ENCODE assay signal across 15 cellular contexts in the genomic region with DNA sequence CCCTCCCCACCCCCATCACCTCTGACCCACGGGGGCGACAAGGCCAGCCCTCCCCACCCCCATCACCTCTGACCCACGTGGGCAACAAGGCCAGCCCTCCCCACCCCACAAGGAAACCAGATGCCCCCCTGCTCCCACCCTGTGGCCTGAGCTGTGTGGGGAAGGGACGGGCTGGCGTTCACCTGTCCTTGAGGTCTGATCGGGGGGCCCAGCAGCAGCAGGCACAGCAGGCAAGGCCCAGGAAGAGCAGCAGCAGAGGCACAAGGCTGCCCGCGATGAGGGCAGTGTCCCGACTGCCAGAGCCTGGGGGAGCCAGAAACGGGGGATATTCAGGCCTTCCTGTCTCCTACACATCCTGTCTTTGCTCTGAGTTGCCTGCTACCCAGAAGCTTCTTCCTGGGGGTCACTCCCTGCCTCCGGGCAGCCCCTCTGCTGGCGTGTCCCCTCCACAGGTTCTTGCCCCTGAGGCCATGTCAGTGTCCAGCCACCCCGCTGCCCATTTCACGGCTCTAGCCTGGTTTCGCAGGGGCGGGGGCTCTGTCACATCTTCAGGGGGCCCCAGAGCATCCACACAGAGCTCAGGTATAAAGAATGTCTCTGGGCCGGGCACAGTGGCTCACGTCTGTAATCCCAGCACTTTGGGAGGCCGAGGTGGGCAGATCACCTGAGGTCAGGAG. TPM values are rescaled to one million over a fixed set of nuclear protein-coding genes. Genes with fewer than 3 reads are reported as not detected.
DNase-seq lines count a peak whose midpoint lies in the region; ATAC-seq and TF ChIP-seq lines count a peak whose summit lies in the region.
"Had no signal": no experiment of that assay in that cellular context is flagged by ENCODE, and none has a peak within 500 bp of the region (broad histone marks: within the 10 kb centered on the region; RNA-seq: fewer than 3 reads in every experiment).

No MANE protein-coding gene starts in this region.

- H3K9me3 ChIP-seq in Caco-2 = no peaks in the 10 kb centered on the region
- H3K9me3 ChIP-seq in trophoblast cell (ENCODE audit: insufficient read depth, low read depth, low read length) = no peaks in the 10 kb centered on the region

- H3K9me3 Mint-ChIP-seq in Caco-2 (ENCODE audit: unreplicated experiment) = no peaks in the 10 kb centered on the region
- H3K9me3 Mint-ChIP-seq: activated T-cell treated with anti-CD3 and anti-CD28 coated beads, Interleukin-2, amount 50 U/mL, for 4 hours had no signal

- peak overlapping the region; percentile 1 for H2BK5ac ChIP-seq in trophoblast cell (ENCODE audit: low read depth, low read length, poor library complexity)

- ATAC-seq in HG03469 (IDR thresholded peaks at IDR 0.05; ENCODE audit: unreplicated experiment) (no peak), GM19023 (IDR thresholded peaks at IDR 0.05; ENCODE audit: unreplicated experiment) (no peak)
- ATAC-seq: activated T-cell treated with anti-CD3 and anti-CD28 coated beads, Interleukin-2, amount 50 U/mL, for 4 hours had no signal

- no peak overlapping the region for H3K14ac ChIP-seq in trophoblast cell (ENCODE audit: low read length)

- peak overlapping the region; percentile 1 for H2AK5ac ChIP-seq in trophoblast cell (ENCODE audit: low read length)

- no peak for DNase-seq in Caco-2
- DNase-seq in ecto neural progenitor cell (ENCODE audit: low spot score) = peak; percentile 52
- no peak for DNase-seq in trophoblast cell
- no peak for DNase-seq in activated CD4-positive, CD25-positive, alpha-beta regulatory T cell (lab: John Stamatoyannopoulos, UW)
- DNase-seq: activated naive CD4-positive, alpha-beta T cell treated with Interleukin-2 at 50 U/mL for 16 hours; activated T-cell treated with anti-CD3 and anti-CD28 coated beads, Interleukin-2, amount 50 U/mL, for 4 hours; CD4-positive, CD25-positive, alpha-beta regulatory T cell; dermis blood vessel endothelial cell; NK-92 treated with Interleukin-12 subunit alpha and Interleukin-12 subunit beta, amount 100 ng/mL, for 24 hours; T-helper 1 cell had no signal

- H3K4me1 ChIP-seq in Caco-2 (peaks cover 4% of the 10 kb centered on the region; the same call in 1 of the 2 replicates), trophoblast cell (ENCODE audit: control insufficient read depth in 1 of 2, insufficient read depth in 2 of 2, low read length in 2 of 2) (peaks cover 12 to 20% of the 10 kb centered on the region in 2 experiments)

- POLR2A ChIA-PET in Caco-2 (lab: Charles Lee) = interaction anchor here (0.5 kb wide), 1 partner anchor 225 kb away, joined by 3 read pairs; no protein-coding TSS in a partner anchor

- no peak overlapping the region for H3K18ac ChIP-seq in trophoblast cell (ENCODE audit: low read length)

- peaks cover 3% of the 10 kb centered on the region for H3K79me1 ChIP-seq in trophoblast cell (ENCODE audit: low read length)

- H3K9ac ChIP-seq in trophoblast cell (ENCODE audit: low read length) = no peak overlapping the region

- peak overlapping the region; percentile 45 for H3K27ac Mint-ChIP-seq in Caco-2 (ENCODE audit: unreplicated experiment)
- H3K27ac Mint-ChIP-seq: CD4-positive, CD25-positive, alpha-beta regulatory T cell; GM23338 had no signal

- H3K4me1 Mint-ChIP-seq in Caco-2 (ENCODE audit: low read depth, unreplicated experiment) = no peaks in the 10 kb centered on the region
- H3K4me1 Mint-ChIP-seq: CD4-positive, CD25-positive, alpha-beta regulatory T cell had no signal

- no peak overlapping the region for H3K23ac ChIP-seq in trophoblast cell (ENCODE audit: low read length)

- no peak overlapping the region for H3K4me2 ChIP-seq in trophoblast cell (ENCODE audit: low read length)
- H3K4me2 ChIP-seq: GM23338 had no signal

- H4K91ac ChIP-seq in trophoblast cell (ENCODE audit: low read depth, low read length) = peak overlapping the region; percentile 77

- no peaks in the 10 kb centered on the region for H3K79me2 ChIP-seq in trophoblast cell (ENCODE audit: control insufficient read depth, insufficient read depth, low read length, poor library complexity)

- H2AFZ ChIP-seq in trophoblast cell (ENCODE audit: insufficient read depth, low read length, poor library complexity) = no peak overlapping the region

- H3K27ac ChIP-seq in trophoblast cell (ENCODE audit: low read depth, low read length) = no peak overlapping the region
- H3K27ac ChIP-seq: HL-60 had no signal

- H4K12ac ChIP-seq in trophoblast cell (ENCODE audit: low read depth, low read length) = no peak overlapping the region

- no peaks in the 10 kb centered on the region for H3K27me3 Mint-ChIP-seq in Caco-2 (ENCODE audit: insufficient read depth, unreplicated experiment)
- H3K27me3 Mint-ChIP-seq: CD4-positive, CD25-positive, alpha-beta regulatory T cell had no signal

- peak overlapping the region; percentile 9 for H4K8ac ChIP-seq in trophoblast cell (ENCODE audit: low read depth, low read length)

- intact Hi-C loops in Caco-2 (cut with micrococcal nuclease; ENCODE audit: unreplicated experiment) = no loop called here

- no CpG with 5 or more reads among the region's 19 CpGs for WGBS in trophoblast cell (ENCODE audit: extremely low coverage, insufficient coverage, insufficient read length)

- H3K36me3 ChIP-seq in Caco-2 (ENCODE audit: control insufficient read depth, insufficient read depth, low read length) (no peaks in the 10 kb centered on the region), trophoblast cell (ENCODE audit: control insufficient read depth in 1 of 2, insufficient read depth in 2 of 2, low read length in 2 of 2) (no peaks in the 10 kb centered on the region)

- H3K4ac ChIP-seq in trophoblast cell (ENCODE audit: low read depth, low read length) = no peak overlapping the region

- H3K36me3 Mint-ChIP-seq in Caco-2 (ENCODE audit: insufficient read depth, unreplicated experiment) = peaks cover under 1% of the 10 kb centered on the region
- H3K36me3 Mint-ChIP-seq: CD4-positive, CD25-positive, alpha-beta regulatory T cell had no signal

- no TSS peak for BruUV-seq in Caco-2 (replicated peaks; lab: Mats Ljungman, UMichigan)

- no peak overlapping the region for H3K4me3 Mint-ChIP-seq in Caco-2 (ENCODE audit: unreplicated experiment)
- H3K4me3 Mint-ChIP-seq: activated T-cell treated with anti-CD3 and anti-CD28 coated beads, Interleukin-2, amount 50 U/mL, for 4 hours; GM23338 had no signal

- CTCF ChIA-PET in Caco-2 (lab: Charles Lee) = interaction anchor here (1.0 to 2.0 kb wide), 2 partner anchors 9 to 64 kb away, joined by 3 to 12 read pairs; no protein-coding TSS in a partner anchor

- no peaks in the 10 kb centered on the region for H3K27me3 ChIP-seq in Caco-2 (replicated peaks; ENCODE audit: control insufficient read depth, insufficient read depth, low read length)
- H3K27me3 ChIP-seq in trophoblast cell (ENCODE audit: insufficient read depth, low read length) = no peaks in the 10 kb centered on the region

- peak overlapping the region; percentile 2 for H2BK12ac ChIP-seq in trophoblast cell (ENCODE audit: low read length)

- H3K4me3 ChIP-seq in Caco-2 (ENCODE audit: low read depth, low read length) (no peak overlapping the region), trophoblast cell (ENCODE audit: low read depth, low read length) (no peak overlapping the region)
- H3K4me3 ChIP-seq: GM23338 had no signal

- no peak overlapping the region for H2BK120ac ChIP-seq in trophoblast cell (ENCODE audit: insufficient read depth, low read length, poor library complexity)

- no peak for TF ChIP-seq CTCF in Caco-2 (IDR thresholded peaks at IDR 0.05; ENCODE audit: insufficient read depth in 1 of 2, low read depth in 1 of 2, low read length in 1 of 2, severe bottlenecking in 1 of 2, unreplicated experiment in 1 of 2)

RNA-seq across cellular contexts. Expression of gene SCARF1, which starts 6.8 kb away (rescaled TPM):
- 0.14 and 0.51 TPM in 2 replicates for total RNA-seq in Caco-2 (2022)
- polyA plus RNA-seq in trophoblast cell (2013) = 0.78 and 0.82 TPM in 2 replicates
- total RNA-seq: NCI-H460 had no signal

RNA-seq across cellular contexts. Expression of gene SLC43A2, which starts 10.1 kb away (rescaled TPM):
- total RNA-seq in Caco-2 (2022) = 33.9 and 39.3 TPM in 2 replicates
- 96.8 and 110 TPM in 2 replicates for polyA plus RNA-seq in trophoblast cell (2013)

RNA-seq across cellular contexts. Expression of gene RILP, which starts 10.9 kb away (rescaled TPM):
- 4.2 and 6.9 TPM in 2 replicates for total RNA-seq in Caco-2 (2022)
- polyA plus RNA-seq in trophoblast cell (2013) = 6.9 and 7.3 TPM in 2 replicates

RNA-seq across cellular contexts. Expression of gene PRPF8, which starts 45.9 kb away (rescaled TPM):
- 398 and 430 TPM in 2 replicates for total RNA-seq in Caco-2 (2022)
- 142 and 147 TPM in 2 replicates for polyA plus RNA-seq in trophoblast cell (2013)
